1 cellular context compared by ENCODE assay signal in genomic region chr11:88202498-88202897, GRCh38.
TF ChIP-seq lines count a peak whose summit lies in the region.

No MANE protein-coding gene starts in this region.

TF ChIP-seq in GM12878, 131 proteins besides CTCF, POLR2A, EP300 and RAD21 (continued from another document):
- TF ChIP-seq ZNF687 (IDR thresholded peaks at IDR 0.05): peak; percentile 74; the same call in 1 of the 2 replicates
- TF ChIP-seq NR2F1 (conservative IDR thresholded peaks at IDR 0.05): no peak
- no peak for TF ChIP-seq ZNF592 (IDR thresholded peaks at IDR 0.05)
- no peak for TF ChIP-seq SPI1 (IDR thresholded peaks at IDR 0.05; ENCODE audit: borderline replicate concordance, insufficient read depth, low read depth, low read length)
- no peak for TF ChIP-seq STAT1 (conservative IDR thresholded peaks at IDR 0.05)
- TF ChIP-seq PML (IDR thresholded peaks at IDR 0.05; ENCODE audit: low read length): no peak
- no peak for TF ChIP-seq BACH1 (IDR thresholded peaks at IDR 0.05; ENCODE audit: borderline replicate concordance)
- TF ChIP-seq ZNF274 (IDR thresholded peaks at IDR 0.05; ENCODE audit: insufficient read depth, insufficient read length): no peak
- TF ChIP-seq MTA2 (IDR thresholded peaks at IDR 0.05; ENCODE audit: low read depth): peak; percentile 35; the same call in 1 of the 2 replicates
- TF ChIP-seq CREM (IDR thresholded peaks at IDR 0.05; ENCODE audit: low read depth): no peak
- TF ChIP-seq NRF1 (conservative IDR thresholded peaks at IDR 0.05; ENCODE audit: low read depth, low read length): no peak
- TF ChIP-seq JUNB (IDR thresholded peaks at IDR 0.05): 0 out of 2 replicates have a peak, but pooled peaks have one; percentile 15
- no peak for TF ChIP-seq SRF (IDR thresholded peaks at IDR 0.05; ENCODE audit: low read depth in 2 of 2, low read length in 2 of 2)
- no peak for TF ChIP-seq BMI1 (IDR thresholded peaks at IDR 0.05; ENCODE audit: borderline replicate concordance)
- no peak for TF ChIP-seq POLR2AphosphoS5 (IDR thresholded peaks at IDR 0.05; ENCODE audit: low read length)
- TF ChIP-seq NFXL1 (IDR thresholded peaks at IDR 0.05; ENCODE audit: borderline replicate concordance): no peak
- peak; percentile 43 for TF ChIP-seq RUNX3 (IDR thresholded peaks at IDR 0.05; ENCODE audit: low read length)
- TF ChIP-seq RAD51 (IDR thresholded peaks at IDR 0.05): peak; percentile 87
- TF ChIP-seq SMAD1 (IDR thresholded peaks at IDR 0.05; ENCODE audit: low read depth, partially characterized antibody): no peak
- TF ChIP-seq SP1 (IDR thresholded peaks at IDR 0.05; ENCODE audit: low read depth, low read length): no peak
- no peak for TF ChIP-seq E4F1 (IDR thresholded peaks at IDR 0.05; ENCODE audit: borderline replicate concordance, partially characterized antibody)
- no peak for TF ChIP-seq RELA (IDR thresholded peaks at IDR 0.05; ENCODE audit: borderline replicate concordance, partially characterized antibody)
- no peak for TF ChIP-seq TCF12 (IDR thresholded peaks at IDR 0.05; ENCODE audit: low read depth, low read length)
- TF ChIP-seq IRF4 (IDR thresholded peaks at IDR 0.05; ENCODE audit: low read depth, low read length): no peak
- TF ChIP-seq, protein P1, sequence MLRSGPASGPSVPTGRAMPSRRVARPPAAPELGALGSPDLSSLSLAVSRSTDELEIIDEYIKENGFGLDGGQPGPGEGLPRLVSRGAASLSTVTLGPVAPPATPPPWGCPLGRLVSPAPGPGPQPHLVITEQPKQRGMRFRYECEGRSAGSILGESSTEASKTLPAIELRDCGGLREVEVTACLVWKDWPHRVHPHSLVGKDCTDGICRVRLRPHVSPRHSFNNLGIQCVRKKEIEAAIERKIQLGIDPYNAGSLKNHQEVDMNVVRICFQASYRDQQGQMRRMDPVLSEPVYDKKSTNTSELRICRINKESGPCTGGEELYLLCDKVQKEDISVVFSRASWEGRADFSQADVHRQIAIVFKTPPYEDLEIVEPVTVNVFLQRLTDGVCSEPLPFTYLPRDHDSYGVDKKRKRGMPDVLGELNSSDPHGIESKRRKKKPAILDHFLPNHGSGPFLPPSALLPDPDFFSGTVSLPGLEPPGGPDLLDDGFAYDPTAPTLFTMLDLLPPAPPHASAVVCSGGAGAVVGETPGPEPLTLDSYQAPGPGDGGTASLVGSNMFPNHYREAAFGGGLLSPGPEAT (IDR thresholded peaks at IDR 0.05; ENCODE audit: low read depth): peak; percentile 48; the same call in 1 of the 2 replicates
- no peak for TF ChIP-seq NFYA (IDR thresholded peaks at IDR 0.05; ENCODE audit: borderline replicate concordance, low read depth, low read length)
- no peak for TF ChIP-seq SKIL (IDR thresholded peaks at IDR 0.05; ENCODE audit: low read depth, poor library complexity, severe bottlenecking)
- no peak for TF ChIP-seq MEF2B (IDR thresholded peaks at IDR 0.05; ENCODE audit: partially characterized antibody, poor library complexity, severe bottlenecking)
- peak; percentile 52 to 57; a peak in 3 of 4 replicates for TF ChIP-seq IKZF2 (IDR thresholded peaks at IDR 0.05)
- no peak for TF ChIP-seq SUZ12 (IDR thresholded peaks at IDR 0.05; ENCODE audit: unreplicated experiment)
- no peak for TF ChIP-seq GABPA (IDR thresholded peaks at IDR 0.05; ENCODE audit: low read depth)
- TF ChIP-seq STAT3 (IDR thresholded peaks at IDR 0.05; ENCODE audit: low read depth, low read length): no peak
- TF ChIP-seq ESRRA (IDR thresholded peaks at IDR 0.05; ENCODE audit: low read length): no peak
- peak; percentile 49; the same call in 1 of the 2 replicates for TF ChIP-seq NFIC (IDR thresholded peaks at IDR 0.05; ENCODE audit: low read depth, low read length)
- TF ChIP-seq BHLHE40 (IDR thresholded peaks at IDR 0.05; ENCODE audit: borderline replicate concordance in 1 of 2, low read depth in 2 of 2, low read length in 1 of 2): peak; percentile 46 to 60; a peak in 1 of 4 replicates
- TF ChIP-seq ZBED1 (IDR thresholded peaks at IDR 0.05; ENCODE audit: borderline replicate concordance): no peak
- no peak for TF ChIP-seq POU2F2 (IDR thresholded peaks at IDR 0.05; ENCODE audit: borderline replicate concordance, low read depth, low read length)
- no peak for TF ChIP-seq FOS (IDR thresholded peaks at IDR 0.05; ENCODE audit: borderline replicate concordance, extremely low read depth, insufficient read length)
- TF ChIP-seq MLLT1 (IDR thresholded peaks at IDR 0.05): no peak
- TF ChIP-seq E2F4 (IDR thresholded peaks at IDR 0.05; ENCODE audit: low read depth, low read length): no peak
- no peak for TF ChIP-seq CEBPB (IDR thresholded peaks at IDR 0.05; ENCODE audit: borderline replicate concordance in 1 of 2, low read depth in 2 of 2, low read length in 2 of 2)
TF ChIP-seq in GM12878: peak in this region for 9.
